ENCODE assay signal across 8 cellular contexts in genomic region chr6:107670792-107671199, GRCh38.
DNase-seq lines count a peak whose midpoint lies in the region; ATAC-seq and TF ChIP-seq lines count a peak whose summit lies in the region.

No MANE protein-coding gene starts in this region.

- peak overlapping the region in 2 of 3 experiments; percentile 20 to 32; a peak in 2 of 7 replicates for H3K27ac Mint-ChIP-seq in H9

- no peaks in the 10 kb centered on the region for H3K23me2 ChIP-seq in H9 (ENCODE audit: insufficient read length, low read depth, low read length, poor library complexity, severe bottlenecking)

- no peaks in the 10 kb centered on the region for H3K27me3 ChIP-seq in H9 (ENCODE audit: insufficient read depth, low read length)

- H3K56ac ChIP-seq in H9 (ENCODE audit: insufficient read length, low read depth, low read length), result no peak overlapping the region

- H4K5ac ChIP-seq in H9 (ENCODE audit: insufficient read length, low read depth, low read length), result no peak overlapping the region

- H3K14ac ChIP-seq in H9 (ENCODE audit: insufficient read depth, low read length), result no peak overlapping the region; the same call in 1 of the 2 replicates

- no peaks in the 10 kb centered on the region for H3K9me3 ChIP-seq in H9 (ENCODE audit: control insufficient read depth, low read depth, low read length)

- no peak overlapping the region for H2AK5ac ChIP-seq in H9 (ENCODE audit: insufficient read length, low read length)

- peak overlapping the region; percentile 57 for H2AFZ ChIP-seq in H9 (ENCODE audit: low read length)

- peak overlapping the region; percentile 17 for H3K4me2 ChIP-seq in H9 (ENCODE audit: insufficient read depth, insufficient read length, low read length)

- no peaks in the 10 kb centered on the region for H3K36me3 Mint-ChIP-seq in H9 (ENCODE audit: insufficient read depth in 1 of 3, low read depth in 3 of 3)

- H2BK120ac ChIP-seq in H9 (ENCODE audit: low read depth, low read length, poor library complexity, severe bottlenecking), result no peak overlapping the region

- H2BK12ac ChIP-seq in H9 (ENCODE audit: insufficient read length, low read depth, low read length), result no peak overlapping the region

- peak overlapping the region; percentile 43 for H3K18ac ChIP-seq in H9 (ENCODE audit: insufficient read length, low read depth, low read length)

- H3K4me3 Mint-ChIP-seq in H9, result no peak overlapping the region

- H2BK15ac ChIP-seq in H9 (ENCODE audit: low read depth, low read length), result no peak overlapping the region

- DNase-seq in GM10248 (ENCODE audit: extremely low spot score) (peak; percentile 46), H9 (no peak), SK-MEL-5 (ENCODE audit: low read depth, low spot score) (peak; percentile 53), germinal center (ENCODE audit: low spot score) (peak; percentile 60), sciatic nerve (ENCODE audit: low spot score) (no peak), T-helper 9 cell (no peak), occipital lobe (lab: John Stamatoyannopoulos, UW) (no peak)

- POLR2A ChIA-PET in GM10248 (lab: Yijun Ruan, JAX), result no interaction called here

- H2BK5ac ChIP-seq in H9 (ENCODE audit: insufficient read length, low read length), result no peak overlapping the region

- no peaks in the 10 kb centered on the region for H3K79me2 ChIP-seq in H9 (ENCODE audit: insufficient read depth, low read length)

- no peak overlapping the region for H3T11ph ChIP-seq in H9 (ENCODE audit: low read length)

- no peak overlapping the region for H2BK20ac ChIP-seq in H9 (ENCODE audit: low read depth, low read length, poor library complexity, severe bottlenecking)

- peaks cover 7% of the 10 kb centered on the region for H3K4me1 ChIP-seq in H9 (ENCODE audit: insufficient read depth, low read length)

- H4K8ac ChIP-seq in H9 (replicated peaks; ENCODE audit: insufficient read length, low read depth, low read length), result no peak overlapping the region

- H3K9me3 Mint-ChIP-seq in H9, result no peaks in the 10 kb centered on the region

- no peak overlapping the region for H3K27ac ChIP-seq in H9 (ENCODE audit: insufficient read length, low read depth, low read length)

- H4K20me1 ChIP-seq in H9 (ENCODE audit: control insufficient read depth, insufficient read depth, insufficient read length), result no peaks in the 10 kb centered on the region

- no peaks in the 10 kb centered on the region for H3K79me1 ChIP-seq in H9 (ENCODE audit: insufficient read depth, low read depth, low read length, poor library complexity, severe bottlenecking)

- intact Hi-C loops in sciatic nerve (cut with DNase I), result no loop called here

- CTCF ChIA-PET in GM10248 (lab: Yijun Ruan, JAX), result interaction anchor here (0.9 to 8.6 kb wide), 4 partner anchors 9 to 177 kb away, joined by 3 to 75 read pairs (median 6); no protein-coding TSS in a partner anchor

- no CpG with 5 or more reads among the region's 9 CpGs for WGBS in H9 (ENCODE audit: extremely low coverage, insufficient read length, low lambda C conversion rate)

- ATAC-seq in sciatic nerve (peak; percentile 50), HG02870 (IDR thresholded peaks at IDR 0.05; ENCODE audit: unreplicated experiment) (no peak)

- H4K91ac ChIP-seq in H9 (ENCODE audit: insufficient read length, low read depth, low read length), result no peak overlapping the region

- in situ Hi-C loops in SK-MEL-5 (cut with HindIII; ENCODE audit: low pct_unique_long_range_greater_than_20kb, low sequenced_read_pairs), result no loop called here

- TF ChIP-seq CTCF in GM10248 (IDR thresholded peaks at IDR 0.05; ENCODE audit: control extremely low read depth, extremely low read depth, low read depth, missing control alignments), result no peak
- TF ChIP-seq CTCF in H9 (conservative IDR thresholded peaks at IDR 0.05), result no peak

- H3K27me3 Mint-ChIP-seq in H9 (ENCODE audit: low read depth), result peaks cover 6% of the 10 kb centered on the region

- no peak overlapping the region for H3K23ac ChIP-seq in H9 (ENCODE audit: insufficient read length, low read depth, low read length)

- H3K4ac ChIP-seq in H9 (ENCODE audit: low read depth, low read length), result no peak overlapping the region

- peaks cover 39 to 41% of the 10 kb centered on the region in 2 experiments for H3K4me1 Mint-ChIP-seq in H9

- no peak overlapping the region for H3K9ac ChIP-seq in H9 (ENCODE audit: extremely low read depth, insufficient read length, low read length)

Comparison
In these comparisons a context has a peak if more than half of its experiments do, and no peak if none do; other contexts are left out.
1. DNase-seq: peak in GM10248 (single experiment), SK-MEL-5 (single experiment) and germinal center (single experiment); none in H9 (single experiment), sciatic nerve (single experiment), T-helper 9 cell (single experiment) and occipital lobe (single experiment).